ENCODE assay signal across 8 cellular contexts in genomic region chr2:172555272-172555521, GRCh38. TPM values are rescaled to one million over a fixed set of nuclear protein-coding genes. Genes with fewer than 3 reads are reported as not detected.
DNase-seq lines count a peak whose midpoint lies in the region; ATAC-seq, FAIRE-seq and TF ChIP-seq lines count a peak whose summit lies in the region.

No MANE protein-coding gene starts in this region.

- H3K18ac ChIP-seq in mesendoderm (ENCODE audit: low read length): peak overlapping the region; percentile 10

- no CpG with 5 or more reads among the region's 8 CpGs for WGBS in mesendoderm (ENCODE audit: extremely low coverage, insufficient coverage, low lambda C conversion rate)

- H2BK5ac ChIP-seq in mesendoderm (ENCODE audit: low read length): peak overlapping the region; percentile 93

- no peak for FAIRE-seq in astrocyte (lab: Jason Lieb, UNC)

- no peaks in the 10 kb centered on the region for H3K27me3 ChIP-seq in CD4-positive, alpha-beta memory T cell (ENCODE audit: insufficient read depth, low read length)
- no peaks in the 10 kb centered on the region for H3K27me3 ChIP-seq in astrocyte (ENCODE audit: insufficient read depth, low read length)
- H3K27me3 ChIP-seq in mesendoderm (ENCODE audit: insufficient read depth, low read length, poor library complexity): no peaks in the 10 kb centered on the region

- POLR2A ChIA-PET in CD4-positive, alpha-beta memory T cell (lab: Charles Lee; ENCODE audit: partially characterized antibody): interaction anchor here (1.0 to 3.3 kb wide), 6 partner anchors 44 to 633 kb away, joined by 3 to 33 read pairs (median 5); partner anchors contain the start of gene HAT1

- no peak overlapping the region for H2BK15ac ChIP-seq in mesendoderm (replicated peaks; ENCODE audit: low read depth)

- H3K27ac ChIP-seq in CD4-positive, alpha-beta memory T cell (ENCODE audit: low read depth, low read length): peak overlapping the region; percentile 82
- H3K27ac ChIP-seq in astrocyte (ENCODE audit: low read depth, low read length): peak overlapping the region; percentile 87
- peak overlapping the region; percentile 77 for H3K27ac ChIP-seq in mesendoderm (ENCODE audit: low read depth, low read length)

- peak overlapping the region; percentile 99 for H3K56ac ChIP-seq in mesendoderm (ENCODE audit: low read length)

- H4K5ac ChIP-seq in mesendoderm (ENCODE audit: low read length): peak overlapping the region; percentile 68

- peak overlapping the region; percentile 78 to 96 (median 93) for H3K27ac Mint-ChIP-seq in CD4-positive, alpha-beta memory T cell
- H3K27ac Mint-ChIP-seq in astrocyte (ENCODE audit: unreplicated experiment): peak overlapping the region; percentile 89

- H3K4me2 ChIP-seq in astrocyte (ENCODE audit: low read length) (peak overlapping the region; percentile 93), mesendoderm (ENCODE audit: low read length) (peak overlapping the region; percentile 79)

- peak overlapping the region; percentile 99 for H2AFZ ChIP-seq in astrocyte (ENCODE audit: low read depth, low read length)

- H3K4me1 Mint-ChIP-seq in CD4-positive, alpha-beta memory T cell: peaks cover 27 to 56% (median 43%) of the 10 kb centered on the region in 4 donors
- peaks cover 45% of the 10 kb centered on the region for H3K4me1 Mint-ChIP-seq in astrocyte (ENCODE audit: low read depth, unreplicated experiment)

- no peaks in the 10 kb centered on the region for H3K9me3 ChIP-seq in CD4-positive, alpha-beta memory T cell (ENCODE audit: control insufficient read depth in 1 of 2, low read length in 2 of 2)
- H3K9me3 ChIP-seq in astrocyte (ENCODE audit: insufficient read depth, low read depth, low read length): no peaks in the 10 kb centered on the region

- intact Hi-C loops in CD4-positive, alpha-beta memory T cell (cut with micrococcal nuclease): loop anchor here (1.0 to 10.0 kb wide), 8 partner anchors 59 to 1120 kb away; partner anchors contain the start of genes DCAF17, DLX2, DYNC1I2 and HAT1

- H3K4ac ChIP-seq in mesendoderm (ENCODE audit: low read depth, low read length): no peak overlapping the region

- H4K8ac ChIP-seq in mesendoderm (ENCODE audit: low read depth, low read length): no peak overlapping the region

- H3K79me2 ChIP-seq in astrocyte (ENCODE audit: insufficient read depth, low read length): peaks cover 19% of the 10 kb centered on the region
- peaks cover 26% of the 10 kb centered on the region for H3K79me2 ChIP-seq in mesendoderm (ENCODE audit: control insufficient read depth, insufficient read depth, low read length)

- H4K20me1 ChIP-seq in astrocyte (ENCODE audit: insufficient read depth, low read length): peaks cover 7% of the 10 kb centered on the region

- peaks cover 4 to 13% of the 10 kb centered on the region in 2 donors for H3K36me3 Mint-ChIP-seq in CD4-positive, alpha-beta memory T cell
- peaks cover 4% of the 10 kb centered on the region for H3K36me3 Mint-ChIP-seq in astrocyte (ENCODE audit: low read depth, unreplicated experiment)

- peak overlapping the region; percentile 62 to 82 for H3K4me3 ChIP-seq in CD4-positive, alpha-beta memory T cell (ENCODE audit: low read length in 2 of 2)
- H3K4me3 ChIP-seq in astrocyte (ENCODE audit: insufficient read depth, low read depth, low read length) (peak overlapping the region; percentile 82), mesendoderm (ENCODE audit: low read length) (peak overlapping the region; percentile 62)

- H3K9me3 Mint-ChIP-seq in CD4-positive, alpha-beta memory T cell: no peaks in the 10 kb centered on the region
- no peaks in the 10 kb centered on the region for H3K9me3 Mint-ChIP-seq in astrocyte (ENCODE audit: unreplicated experiment)

- H2AK5ac ChIP-seq in mesendoderm (ENCODE audit: low read length): no peak overlapping the region

- no peak overlapping the region for H3K23ac ChIP-seq in mesendoderm (ENCODE audit: low read length)

- peaks cover 2% of the 10 kb centered on the region for H3K79me1 ChIP-seq in mesendoderm (ENCODE audit: low read length)

- DNase-seq in CD4-positive, alpha-beta memory T cell: no peak
- DNase-seq in astrocyte (ENCODE audit: low read depth): no peak
- no peak for DNase-seq in mesendoderm
- DNase-seq in DMS79 (lab: John Stamatoyannopoulos, UW): no peak
- DNase-seq in LoVo (ENCODE audit: low spot score): no peak
- no peak for DNase-seq in NCI-H345 (lab: John Stamatoyannopoulos, UW)

- TF ChIP-seq CTCF in astrocyte (IDR thresholded peaks at IDR 0.05; ENCODE audit: insufficient read depth, low read depth, low read length): no peak

- H3K9ac ChIP-seq in astrocyte (ENCODE audit: low read length): peak overlapping the region; percentile 90
- peak overlapping the region; percentile 93 for H3K9ac ChIP-seq in mesendoderm (ENCODE audit: low read length)

- CTCF ChIA-PET in CD4-positive, alpha-beta memory T cell (lab: Charles Lee; ENCODE audit: partially characterized antibody): interaction anchor here (1.1 kb wide), 1 partner anchor 10 kb away, joined by 3 read pairs; no protein-coding TSS in a partner anchor

- ATAC-seq in HG02970 (IDR thresholded peaks at IDR 0.05; ENCODE audit: low FRiP score, unreplicated experiment): peak; percentile 5
- ATAC-seq in HG02678 (IDR thresholded peaks at IDR 0.05; ENCODE audit: unreplicated experiment): no peak

- H2BK120ac ChIP-seq in mesendoderm (ENCODE audit: low read depth, low read length): no peak overlapping the region

- H3K4me3 Mint-ChIP-seq in CD4-positive, alpha-beta memory T cell: peak overlapping the region; percentile 85 to 97 (median 94)
- H3K4me3 Mint-ChIP-seq in astrocyte (ENCODE audit: unreplicated experiment): peak overlapping the region; percentile 95

- H3K36me3 ChIP-seq in CD4-positive, alpha-beta memory T cell (ENCODE audit: insufficient read depth, low read length): no peaks in the 10 kb centered on the region
- H3K36me3 ChIP-seq in astrocyte (ENCODE audit: insufficient read depth, low read length): no peaks in the 10 kb centered on the region
- H3K36me3 ChIP-seq in mesendoderm (ENCODE audit: control insufficient read depth, insufficient read depth, low read length): no peaks in the 10 kb centered on the region

- peaks cover 36% of the 10 kb centered on the region for H3K4me1 ChIP-seq in CD4-positive, alpha-beta memory T cell (ENCODE audit: insufficient read depth, low read length)
- H3K4me1 ChIP-seq in astrocyte (ENCODE audit: insufficient read depth, low read length) (peaks cover 23% of the 10 kb centered on the region), mesendoderm (ENCODE audit: control insufficient read depth, low read depth, low read length) (peaks cover 6% of the 10 kb centered on the region)

- peaks cover 0 to 1% of the 10 kb centered on the region in 2 donors for H3K27me3 Mint-ChIP-seq in CD4-positive, alpha-beta memory T cell
- no peaks in the 10 kb centered on the region for H3K27me3 Mint-ChIP-seq in astrocyte (ENCODE audit: low read depth, unreplicated experiment)

RNA-seq across cellular contexts. Expression of gene PDK1, which starts 0.7 kb away (rescaled TPM):
- total RNA-seq in CD4-positive, alpha-beta memory T cell: 10 to 100 TPM; 34.2 to 36.8 TPM
- 10 to 100 TPM; 12.9 to 19.3 TPM for polyA plus RNA-seq in CD4-positive, alpha-beta memory T cell
- 26.0 and 31.5 TPM in 2 replicates for total RNA-seq in astrocyte
- polyA plus RNA-seq in mesendoderm (2013, experiment 1 of 2): 33.1 TPM
- 34.5 TPM for polyA plus RNA-seq in mesendoderm (2013, experiment 2 of 2)
